Comparison of ENCODE assay signal across 32 cellular contexts in the genomic region with DNA sequence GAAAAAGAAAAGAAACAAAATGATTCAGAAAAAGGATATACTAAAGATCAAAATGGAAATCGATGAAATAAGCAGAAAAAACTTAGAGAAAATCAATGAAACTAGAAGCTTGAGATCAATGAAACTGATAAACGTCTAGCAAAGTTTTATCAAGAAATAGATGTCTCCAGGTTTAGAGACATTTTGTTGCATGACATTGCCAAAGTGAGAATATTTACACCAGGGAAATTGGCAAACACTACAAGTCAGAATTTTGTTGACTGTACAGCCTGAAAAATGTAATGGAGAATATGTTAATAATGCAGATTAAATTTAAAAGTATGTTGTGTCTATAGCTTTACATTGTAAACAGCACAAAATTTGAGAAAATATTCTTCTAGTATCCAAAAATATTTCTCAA.
"Had no signal": no experiment of that assay in that cellular context is flagged by ENCODE, and none has a peak within 500 bp of the region (broad histone marks: within the 10 kb centered on the region; RNA-seq: fewer than 3 reads in every experiment).

No MANE protein-coding gene starts in this region.

- H3K9me3 ChIP-seq: adrenal gland, ascending aorta, body of pancreas had no signal

- H3K4me1 ChIP-seq: adrenal gland, ascending aorta, body of pancreas, breast epithelium had no signal

- DNase-seq: activated effector memory CD4-positive, alpha-beta T cell treated with anti-CD3 and anti-CD28 coated beads, Interleukin-2, amount 50 U/mL, for 16 hours; activated effector memory CD4-positive, alpha-beta T cell treated with Interleukin-2 at 50 U/mL for 16 hours; activated gamma-delta T cell; activated gamma-delta T cell treated with Interleukin-2 at 50 U/mL for 16 hours; activated naive CD4-positive, alpha-beta T cell; activated naive CD4-positive, alpha-beta T cell treated with anti-CD3 and anti-CD28 coated beads for 36 hours; activated naive CD4-positive, alpha-beta T cell treated with anti-CD3 and anti-CD28 coated beads, Interleukin-2, amount 10 ng/mL, durations not matched to agents 7 days and 5 days; activated naive CD4-positive, alpha-beta T cell treated with anti-CD3 and anti-CD28 coated beads, Interleukin-2, amount 50 U/mL, for 16 hours; activated naive CD4-positive, alpha-beta T cell treated with Interleukin-2 at 50 U/mL for 16 hours; activated naive CD8-positive, alpha-beta T cell treated with anti-CD3 and anti-CD28 coated beads for 36 hours; activated naive CD8-positive, alpha-beta T cell treated with anti-CD3 and anti-CD28 coated beads, Interleukin-2, amount 10 ng/mL, durations not matched to agents 7 days and 5 days; activated naive CD8-positive, alpha-beta T cell treated with anti-CD3 and anti-CD28 coated beads, Interleukin-2, amount 50 U/mL, for 24 hours; activated T-cell treated with anti-CD3 and anti-CD28 coated beads, Interleukin-2, amount 50 U/mL, for 4 hours; activated T-cell treated with anti-CD3 and anti-CD28 coated beads, Interleukin-2, amount 50 U/mL, for 48 hours; activated T-cell treated with anti-CD3 and anti-CD28 coated beads, Interleukin-2, amount 50 U/mL, for 72 hours; adrenal gland; amniotic stem cell; amygdala; anterior cingulate cortex; aorta; body of pancreas; brain microvascular endothelial cell; caudate nucleus; central memory CD4-positive, alpha-beta T cell; cerebellar nuclear complex had no signal

- H3K27ac ChIP-seq: adrenal gland, ascending aorta, body of pancreas, brain microvascular endothelial cell, breast epithelium, cardiac muscle cell had no signal

- H3K36me3 ChIP-seq: adrenal gland, ascending aorta, brain microvascular endothelial cell, breast epithelium, cardiac muscle cell had no signal

- FAIRE-seq: astrocyte, bronchial epithelial cell had no signal

- H3K4me3 ChIP-seq: adrenal gland, ascending aorta, body of pancreas, breast epithelium, cardiac muscle cell had no signal

- ATAC-seq: activated naive CD4-positive, alpha-beta T cell treated with anti-CD3 and anti-CD28 coated beads, Interleukin-2, amount 50 U/mL, for 72 hours; activated naive CD8-positive, alpha-beta T cell treated with anti-CD3 and anti-CD28 coated beads, Interleukin-2, amount 50 U/mL, for 24 hours; activated T-cell treated with anti-CD3 and anti-CD28 coated beads, Interleukin-2, amount 50 U/mL, for 4 hours; activated T-cell treated with anti-CD3 and anti-CD28 coated beads, Interleukin-2, amount 50 U/mL, for 72 hours; activated T-helper 17 cell treated with anti-CD3 and anti-CD28 coated beads, Interleukin-2, amount 50 U/mL, for 72 hours; body of pancreas had no signal
